15 cellular contexts compared by ENCODE assay signal in genomic region chr7:155584763-155585531, GRCh38. TPM values are rescaled to one million over a fixed set of nuclear protein-coding genes. Genes with fewer than 3 reads are reported as not detected.
DNase-seq lines count a peak whose midpoint lies in the region; ATAC-seq, FAIRE-seq and TF ChIP-seq lines count a peak whose summit lies in the region.
"Had no signal": no experiment of that assay in that cellular context is flagged by ENCODE, and none has a peak within 500 bp of the region (broad histone marks: within the 10 kb centered on the region; RNA-seq: fewer than 3 reads in every experiment).

No MANE protein-coding gene starts in this region.

- FAIRE-seq in astrocyte (lab: Jason Lieb, UNC) (no peak), kidney (lab: Jason Lieb, UNC) (no peak)
- FAIRE-seq: GM19239 had no signal

- H3K4me3 ChIP-seq in astrocyte (ENCODE audit: insufficient read depth, low read depth, low read length) (no peak overlapping the region), kidney (ENCODE audit: low read length in 2 of 2) (no peak overlapping the region), colonic mucosa (no peak overlapping the region)
- H3K4me3 ChIP-seq: cardiac muscle cell had no signal

- H3K4me1 ChIP-seq in astrocyte (ENCODE audit: insufficient read depth, low read length) (no peaks in the 10 kb centered on the region), kidney (ENCODE audit: control insufficient read depth in 1 of 2, insufficient read depth in 1 of 2, low read depth in 1 of 2, low read length in 2 of 2) (no peaks in the 10 kb centered on the region), colonic mucosa (no peaks in the 10 kb centered on the region)

- H3K9me3 Mint-ChIP-seq in astrocyte (ENCODE audit: unreplicated experiment): peaks cover 2% of the 10 kb centered on the region
- H3K9me3 Mint-ChIP-seq: T-helper 2 cell treated with Interferon-gamma antibody and Interleukin-4, amounts not matched to agents 5 μg/mL and 100 μg/mL, for 36 hours had no signal

- no peaks in the 10 kb centered on the region for H3K36me3 Mint-ChIP-seq in astrocyte (ENCODE audit: low read depth, unreplicated experiment)

- peaks cover 3% of the 10 kb centered on the region for H3K4me1 Mint-ChIP-seq in astrocyte (ENCODE audit: low read depth, unreplicated experiment)

- H3K9me3 ChIP-seq in astrocyte (ENCODE audit: insufficient read depth, low read depth, low read length) (no peaks in the 10 kb centered on the region), kidney (ENCODE audit: control insufficient read depth in 1 of 2, low read length in 2 of 2) (no peaks in the 10 kb centered on the region), colonic mucosa (no peaks in the 10 kb centered on the region)

- peak overlapping the region; percentile 25 for H3K4me2 ChIP-seq in astrocyte (ENCODE audit: low read length)
- H3K4me2 ChIP-seq: KMS-11 had no signal

- H3K79me2 ChIP-seq in astrocyte (ENCODE audit: insufficient read depth, low read length): no peaks in the 10 kb centered on the region

- H3K27ac Mint-ChIP-seq in astrocyte (ENCODE audit: unreplicated experiment): no peak overlapping the region
- H3K27ac Mint-ChIP-seq: T-helper 2 cell treated with Interferon-gamma antibody and Interleukin-4, amounts not matched to agents 5 μg/mL and 100 μg/mL, for 36 hours had no signal

- H3K9ac ChIP-seq in astrocyte (ENCODE audit: low read length): no peak overlapping the region
- H3K9ac ChIP-seq in kidney (ENCODE audit: low read length in 2 of 2): no peak overlapping the region
- no peak overlapping the region for H3K9ac ChIP-seq in colonic mucosa (ENCODE audit: low read depth in 2 of 2, low read length in 2 of 2)
- H3K9ac ChIP-seq: KMS-11 had no signal

- in situ Hi-C loops in KBM-7 (cut with MboI; ENCODE audit: low pct_unique_long_range_greater_than_20kb, low sequenced_read_pairs): no loop called here

- peaks cover 11% of the 10 kb centered on the region for H3K27me3 ChIP-seq in astrocyte (ENCODE audit: insufficient read depth, low read length)
- no peaks in the 10 kb centered on the region for H3K27me3 ChIP-seq in colonic mucosa

- no peak overlapping the region for H3K27ac ChIP-seq in astrocyte (ENCODE audit: low read depth, low read length)
- H3K27ac ChIP-seq in kidney (ENCODE audit: low read depth in 2 of 2, low read length in 2 of 2): no peak overlapping the region
- no peak overlapping the region for H3K27ac ChIP-seq in colonic mucosa
- H3K27ac ChIP-seq: cardiac muscle cell, KMS-11 had no signal

- DNase-seq in AG08395 (ENCODE audit: low spot score) (peak; percentile 18), KBM-7 (peak; percentile 42), astrocyte (ENCODE audit: low read depth) (no peak), kidney (peak; percentile 65), colonic mucosa (no peak), NCI-H2227 treated with DMSO at 0.1 percent for 48 hours (lab: John Stamatoyannopoulos, UW) (no peak)
- no peak for DNase-seq in activated naive CD4-positive, alpha-beta T cell treated with anti-CD3 and anti-CD28 coated beads, Interleukin-2, amount 50 U/mL, for 16 hours
- DNase-seq: NCI-H748 treated with DMSO at 0.1 percent for 48 hours; stimulated activated CD4-positive, alpha-beta T cell treated with anti-CD3 and anti-CD28 coated beads, Interleukin-15, amount 100 ng/mL, for 24 hours; stimulated activated naive CD4-positive, alpha-beta T cell had no signal

- H3K27me3 Mint-ChIP-seq in astrocyte (ENCODE audit: low read depth, unreplicated experiment): peaks cover 67% of the 10 kb centered on the region

- intact Hi-C loops in kidney (cut with DNase I) (no loop called here), colonic mucosa (cut with DNase I) (no loop called here)

- no peak overlapping the region for H3K4me3 Mint-ChIP-seq in astrocyte (ENCODE audit: unreplicated experiment)
- H3K4me3 Mint-ChIP-seq: T-helper 2 cell treated with Interferon-gamma antibody and Interleukin-4, amounts not matched to agents 5 μg/mL and 100 μg/mL, for 36 hours had no signal

- no peaks in the 10 kb centered on the region for H4K20me1 ChIP-seq in astrocyte (ENCODE audit: insufficient read depth, low read length)

- H3K36me3 ChIP-seq in astrocyte (ENCODE audit: insufficient read depth, low read length) (no peaks in the 10 kb centered on the region), kidney (ENCODE audit: control insufficient read depth in 1 of 2, insufficient read depth in 2 of 2, low read length in 2 of 2) (no peaks in the 10 kb centered on the region), colonic mucosa (no peaks in the 10 kb centered on the region)
- H3K36me3 ChIP-seq: cardiac muscle cell had no signal

- H2AFZ ChIP-seq in astrocyte (ENCODE audit: low read depth, low read length): no peak overlapping the region

- ATAC-seq in HG03342 (IDR thresholded peaks at IDR 0.05; ENCODE audit: unreplicated experiment): no peak

- TF ChIP-seq CTCF in astrocyte (IDR thresholded peaks at IDR 0.05; ENCODE audit: insufficient read depth, low read depth, low read length) (no peak), kidney (IDR thresholded peaks at IDR 0.05; ENCODE audit: borderline replicate concordance, extremely low read depth, insufficient read depth) (no peak), colonic mucosa (IDR thresholded peaks at IDR 0.05) (no peak)

RNA-seq across cellular contexts. Expression of gene CNPY1, which starts 38.6 kb away (rescaled TPM):
- not detected in 2 replicates for total RNA-seq in astrocyte
- not detected for total RNA-seq in kidney
- polyA plus RNA-seq in kidney (ENCODE audit: insufficient read depth, low read depth, low replicate concordance): not detected
- total RNA-seq in colonic mucosa: not detected
- polyA plus RNA-seq: cardiac muscle cell had no signal

RNA-seq across cellular contexts. Expression of gene RBM33, which starts 59.5 kb away (rescaled TPM):
- total RNA-seq in astrocyte: 50.5 and 53.3 TPM in 2 replicates
- 78.7 TPM for total RNA-seq in kidney
- 9.8 TPM for polyA plus RNA-seq in kidney (ENCODE audit: insufficient read depth, low read depth, low replicate concordance)
- 10 to 100 TPM; 56.9 to 60.2 TPM for total RNA-seq in colonic mucosa

Comparison
In these comparisons a context has a peak if more than half of its experiments do, and no peak if none do; other contexts are left out.
1. DNase-seq: peak in AG08395 (single experiment), KBM-7 (single experiment) and kidney (single experiment); none in astrocyte (single experiment), colonic mucosa (single experiment), activated naive CD4-positive, alpha-beta T cell treated with anti-CD3 and anti-CD28 coated beads, Interleukin-2, amount 50 U/mL, for 16 hours (single experiment) and NCI-H2227 treated with DMSO at 0.1 percent for 48 hours (single experiment).